1 cellular context compared by ENCODE assay signal in the genomic region with DNA sequence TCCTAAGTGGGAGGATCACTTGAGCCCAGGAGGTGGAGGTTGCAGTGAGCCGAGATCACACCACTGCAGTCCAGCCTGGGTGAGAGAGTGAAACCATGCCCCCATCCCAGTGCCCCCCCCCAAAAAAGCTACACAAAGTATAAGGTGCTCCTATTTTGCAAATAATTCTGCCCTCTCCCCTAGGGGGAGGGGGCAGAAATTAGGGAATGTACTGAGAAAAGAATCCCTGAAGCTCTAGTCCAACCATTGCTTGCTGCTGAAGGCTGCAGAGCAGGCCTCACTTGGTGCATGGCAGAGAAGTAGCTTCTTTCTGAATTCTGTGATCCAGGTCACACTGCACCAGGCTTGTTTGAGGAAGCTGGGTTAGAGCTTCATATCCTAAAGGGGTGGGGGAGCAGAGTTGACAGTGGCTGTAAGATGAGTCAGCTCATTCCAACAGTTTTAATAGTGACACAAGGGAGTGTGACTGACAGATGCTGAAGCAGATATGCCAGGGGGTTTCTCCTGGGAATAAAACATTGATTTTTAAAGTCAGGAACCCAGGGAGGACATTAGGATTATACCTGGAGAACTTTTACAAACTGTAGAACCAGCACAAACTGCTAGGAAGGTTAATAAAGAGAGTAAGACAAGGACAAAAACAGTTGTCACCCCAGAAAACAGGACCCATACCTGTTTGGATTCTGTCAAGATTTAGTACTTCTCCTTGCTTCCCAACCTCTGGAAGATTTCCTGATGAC.
TF ChIP-seq lines count a peak whose summit lies in the region.

No MANE protein-coding gene starts in this region.

TF ChIP-seq in K562, 482 proteins besides CTCF, POLR2A, EP300 and RAD21 (continued from another document):
- peak; percentile 85 for TF ChIP-seq CBFA2T3 (IDR thresholded peaks at IDR 0.05)
- no peak for TF ChIP-seq ZNF184 (CRISPR knock-in tag; IDR thresholded peaks at IDR 0.05)
- peak; percentile 27 for TF ChIP-seq CHD4 (IDR thresholded peaks at IDR 0.05; ENCODE audit: insufficient read depth, insufficient replicate concordance, low read depth, low read length, poor library complexity, severe bottlenecking)
- 0 out of 4 replicates have a peak, but pooled peaks have one; percentile 11 to 19 for TF ChIP-seq FOXA3 (CRISPR knock-in tag; conservative IDR thresholded peaks at IDR 0.05 in 1 of 2, IDR thresholded peaks at IDR 0.05 in 1 of 2)
- peak; percentile 63 for TF ChIP-seq TBP (optimal IDR thresholded peaks at IDR 0.05; ENCODE audit: low read depth, low read length)
- TF ChIP-seq, protein P1, sequence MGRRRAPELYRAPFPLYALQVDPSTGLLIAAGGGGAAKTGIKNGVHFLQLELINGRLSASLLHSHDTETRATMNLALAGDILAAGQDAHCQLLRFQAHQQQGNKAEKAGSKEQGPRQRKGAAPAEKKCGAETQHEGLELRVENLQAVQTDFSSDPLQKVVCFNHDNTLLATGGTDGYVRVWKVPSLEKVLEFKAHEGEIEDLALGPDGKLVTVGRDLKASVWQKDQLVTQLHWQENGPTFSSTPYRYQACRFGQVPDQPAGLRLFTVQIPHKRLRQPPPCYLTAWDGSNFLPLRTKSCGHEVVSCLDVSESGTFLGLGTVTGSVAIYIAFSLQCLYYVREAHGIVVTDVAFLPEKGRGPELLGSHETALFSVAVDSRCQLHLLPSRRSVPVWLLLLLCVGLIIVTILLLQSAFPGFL (CRISPR knock-in tag; IDR thresholded peaks at IDR 0.05) = no peak
- TF ChIP-seq CBX5 (IDR thresholded peaks at IDR 0.05; ENCODE audit: borderline replicate concordance, low read depth) = no peak
- TF ChIP-seq ZNF24 (IDR thresholded peaks at IDR 0.05) = peak; percentile 55; the same call in 1 of the 2 replicates
- TF ChIP-seq ZBTB1 (CRISPR knock-in tag; IDR thresholded peaks at IDR 0.05; ENCODE audit: borderline replicate concordance, low read depth) = no peak
- peak; percentile 73 for TF ChIP-seq TAL1 (IDR thresholded peaks at IDR 0.05)
- TF ChIP-seq MBD2 (IDR thresholded peaks at IDR 0.05; ENCODE audit: borderline replicate concordance, low read depth) = 0 out of 2 replicates have a peak, but pooled peaks have one; percentile 48
- TF ChIP-seq RFX5 (IDR thresholded peaks at IDR 0.05; ENCODE audit: low read depth, low read length) = no peak
- TF ChIP-seq CBX2 (IDR thresholded peaks at IDR 0.05; ENCODE audit: insufficient read depth, low read length, poor library complexity, severe bottlenecking) = no peak
- TF ChIP-seq HDGF (IDR thresholded peaks at IDR 0.05) = 0 out of 2 replicates have a peak, but pooled peaks have one; percentile 28
- TF ChIP-seq, protein P2, sequence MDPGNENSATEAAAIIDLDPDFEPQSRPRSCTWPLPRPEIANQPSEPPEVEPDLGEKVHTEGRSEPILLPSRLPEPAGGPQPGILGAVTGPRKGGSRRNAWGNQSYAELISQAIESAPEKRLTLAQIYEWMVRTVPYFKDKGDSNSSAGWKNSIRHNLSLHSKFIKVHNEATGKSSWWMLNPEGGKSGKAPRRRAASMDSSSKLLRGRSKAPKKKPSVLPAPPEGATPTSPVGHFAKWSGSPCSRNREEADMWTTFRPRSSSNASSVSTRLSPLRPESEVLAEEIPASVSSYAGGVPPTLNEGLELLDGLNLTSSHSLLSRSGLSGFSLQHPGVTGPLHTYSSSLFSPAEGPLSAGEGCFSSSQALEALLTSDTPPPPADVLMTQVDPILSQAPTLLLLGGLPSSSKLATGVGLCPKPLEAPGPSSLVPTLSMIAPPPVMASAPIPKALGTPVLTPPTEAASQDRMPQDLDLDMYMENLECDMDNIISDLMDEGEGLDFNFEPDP (CRISPR knock-in tag; IDR thresholded peaks at IDR 0.05) = no peak
- TF ChIP-seq, protein P3, sequence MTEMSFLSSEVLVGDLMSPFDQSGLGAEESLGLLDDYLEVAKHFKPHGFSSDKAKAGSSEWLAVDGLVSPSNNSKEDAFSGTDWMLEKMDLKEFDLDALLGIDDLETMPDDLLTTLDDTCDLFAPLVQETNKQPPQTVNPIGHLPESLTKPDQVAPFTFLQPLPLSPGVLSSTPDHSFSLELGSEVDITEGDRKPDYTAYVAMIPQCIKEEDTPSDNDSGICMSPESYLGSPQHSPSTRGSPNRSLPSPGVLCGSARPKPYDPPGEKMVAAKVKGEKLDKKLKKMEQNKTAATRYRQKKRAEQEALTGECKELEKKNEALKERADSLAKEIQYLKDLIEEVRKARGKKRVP (CRISPR knock-in tag; IDR thresholded peaks at IDR 0.05) = no peak
- TF ChIP-seq, protein P4, sequence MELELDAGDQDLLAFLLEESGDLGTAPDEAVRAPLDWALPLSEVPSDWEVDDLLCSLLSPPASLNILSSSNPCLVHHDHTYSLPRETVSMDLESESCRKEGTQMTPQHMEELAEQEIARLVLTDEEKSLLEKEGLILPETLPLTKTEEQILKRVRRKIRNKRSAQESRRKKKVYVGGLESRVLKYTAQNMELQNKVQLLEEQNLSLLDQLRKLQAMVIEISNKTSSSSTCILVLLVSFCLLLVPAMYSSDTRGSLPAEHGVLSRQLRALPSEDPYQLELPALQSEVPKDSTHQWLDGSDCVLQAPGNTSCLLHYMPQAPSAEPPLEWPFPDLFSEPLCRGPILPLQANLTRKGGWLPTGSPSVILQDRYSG (tag; conservative IDR thresholded peaks at IDR 0.05; ENCODE audit: low read depth) = 0 out of 2 replicates have a peak, but pooled peaks have one; percentile 62
- TF ChIP-seq RHOXF2B (CRISPR knock-in tag; conservative IDR thresholded peaks at IDR 0.05) = no peak
- peak; percentile 68; the same call in 1 of the 2 replicates for TF ChIP-seq GATAD2B (IDR thresholded peaks at IDR 0.05; ENCODE audit: borderline replicate concordance)
- peak; percentile 80 to 97; a peak in 3 of 4 replicates for TF ChIP-seq RCOR1 (IDR thresholded peaks at IDR 0.05; ENCODE audit: borderline replicate concordance in 1 of 2, low read depth in 2 of 2, low read length in 2 of 2)
- peak; percentile 96 for TF ChIP-seq MAFK (IDR thresholded peaks at IDR 0.05; ENCODE audit: low read length)
- TF ChIP-seq ZSCAN29 (IDR thresholded peaks at IDR 0.05) = no peak
- TF ChIP-seq, protein P5, sequence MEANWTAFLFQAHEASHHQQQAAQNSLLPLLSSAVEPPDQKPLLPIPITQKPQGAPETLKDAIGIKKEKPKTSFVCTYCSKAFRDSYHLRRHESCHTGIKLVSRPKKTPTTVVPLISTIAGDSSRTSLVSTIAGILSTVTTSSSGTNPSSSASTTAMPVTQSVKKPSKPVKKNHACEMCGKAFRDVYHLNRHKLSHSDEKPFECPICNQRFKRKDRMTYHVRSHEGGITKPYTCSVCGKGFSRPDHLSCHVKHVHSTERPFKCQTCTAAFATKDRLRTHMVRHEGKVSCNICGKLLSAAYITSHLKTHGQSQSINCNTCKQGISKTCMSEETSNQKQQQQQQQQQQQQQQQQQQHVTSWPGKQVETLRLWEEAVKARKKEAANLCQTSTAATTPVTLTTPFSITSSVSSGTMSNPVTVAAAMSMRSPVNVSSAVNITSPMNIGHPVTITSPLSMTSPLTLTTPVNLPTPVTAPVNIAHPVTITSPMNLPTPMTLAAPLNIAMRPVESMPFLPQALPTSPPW (CRISPR knock-in tag; IDR thresholded peaks at IDR 0.05) = peak; percentile 79
- no peak for TF ChIP-seq SMARCA5 (IDR thresholded peaks at IDR 0.05)
- no peak for TF ChIP-seq ETV5 (CRISPR knock-in tag; IDR thresholded peaks at IDR 0.05; ENCODE audit: low read depth)
- TF ChIP-seq RBM14 (IDR thresholded peaks at IDR 0.05; ENCODE audit: borderline replicate concordance, insufficient read depth, low read depth, low read length) = no peak
- no peak for TF ChIP-seq EGR1 (conservative IDR thresholded peaks at IDR 0.05)
- TF ChIP-seq, protein P6, sequence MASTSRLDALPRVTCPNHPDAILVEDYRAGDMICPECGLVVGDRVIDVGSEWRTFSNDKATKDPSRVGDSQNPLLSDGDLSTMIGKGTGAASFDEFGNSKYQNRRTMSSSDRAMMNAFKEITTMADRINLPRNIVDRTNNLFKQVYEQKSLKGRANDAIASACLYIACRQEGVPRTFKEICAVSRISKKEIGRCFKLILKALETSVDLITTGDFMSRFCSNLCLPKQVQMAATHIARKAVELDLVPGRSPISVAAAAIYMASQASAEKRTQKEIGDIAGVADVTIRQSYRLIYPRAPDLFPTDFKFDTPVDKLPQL (IDR thresholded peaks at IDR 0.05; ENCODE audit: extremely low read depth, insufficient read length) = no peak
- peak; percentile 57 for TF ChIP-seq KDM5B (IDR thresholded peaks at IDR 0.05; ENCODE audit: insufficient replicate concordance, low read depth, low read length)
- TF ChIP-seq PHF8 (IDR thresholded peaks at IDR 0.05; ENCODE audit: borderline replicate concordance, low read length) = peak; percentile 23; the same call in 1 of the 2 replicates
- no peak for TF ChIP-seq ASH1L (IDR thresholded peaks at IDR 0.05; ENCODE audit: borderline replicate concordance, low read depth, partially characterized antibody)
TF ChIP-seq in K562: peak in this region for 107.
